ENCODE assay signal across 28 cellular contexts in the genomic region with DNA sequence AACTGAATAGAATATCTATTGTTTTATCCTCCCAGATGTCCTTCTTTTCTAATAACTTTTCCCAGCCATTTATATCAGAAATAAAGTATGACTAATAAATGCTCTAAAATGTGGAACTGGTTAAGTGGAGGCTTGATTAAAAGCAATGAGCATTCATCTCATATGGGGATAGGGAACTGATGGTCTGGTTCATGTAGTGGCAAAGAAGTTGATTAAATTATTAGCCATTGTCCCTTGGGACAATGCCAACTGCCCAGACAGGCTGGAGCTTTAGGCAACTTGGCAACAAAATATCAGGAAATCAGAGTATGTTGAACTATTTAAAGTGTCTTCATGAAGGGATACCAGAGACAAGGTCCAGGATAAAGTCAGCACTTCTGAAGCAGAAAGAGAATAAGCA. TPM values are rescaled to one million over a fixed set of nuclear protein-coding genes. Genes with fewer than 3 reads are reported as not detected.
"Had no signal": no experiment of that assay in that cellular context is flagged by ENCODE, and none has a peak within 500 bp of the region (broad histone marks: within the 10 kb centered on the region; RNA-seq: fewer than 3 reads in every experiment).

No MANE protein-coding gene starts in this region.

- H3K27me3 Mint-ChIP-seq: progenitor cell of endocrine pancreas; stimulated activated naive CD8-positive, alpha-beta T cell treated with anti-CD3 and anti-CD28 coated beads, Interleukin-15, Interleukin-2, amounts not matched to agents 100 ng/mL and 50 ng/mL, for 24 hours had no signal

- H3K9me3 ChIP-seq: ovary, psoas muscle, right lobe of liver, sigmoid colon, thoracic aorta, thyroid gland, tibial nerve, upper lobe of left lung, vagina had no signal

- H3K9ac ChIP-seq: neural progenitor cell, parathyroid adenoma had no signal

- H3K27ac Mint-ChIP-seq: natural killer cell treated with Interleukin-12 subunit alpha and Interleukin-12 subunit beta and Interleukin-15 and Interleukin-18, amount 100 ng/mL, for 72 hours; neural progenitor cell; progenitor cell of endocrine pancreas; stimulated activated effector memory CD8-positive, alpha-beta T cell treated with anti-CD3 and anti-CD28 coated beads, Interleukin-12 subunit alpha, Interleukin-12 subunit beta, amount 100 ng/mL, for 72 hours; stimulated activated naive B cell treated with anti-CD40 and anti-IgM and Interleukin-4, amounts not matched to agents 10 μg/mL and 1 μg/mL and 100 μg/mL, for 72 hours; stimulated activated naive CD8-positive, alpha-beta T cell treated with anti-CD3 and anti-CD28 coated beads, Interleukin-15, Interleukin-2, amounts not matched to agents 100 ng/mL and 50 ng/mL, for 24 hours had no signal

- H3K4me1 ChIP-seq: neural progenitor cell, parathyroid adenoma, psoas muscle, right lobe of liver, sigmoid colon, stomach, thyroid gland, tibial nerve, upper lobe of left lung, vagina had no signal

- H3K4me3 Mint-ChIP-seq: natural killer cell treated with Interleukin-12 subunit alpha and Interleukin-12 subunit beta and Interleukin-15 and Interleukin-18, amount 100 ng/mL, for 72 hours; neural progenitor cell; stimulated activated effector memory CD8-positive, alpha-beta T cell treated with anti-CD3 and anti-CD28 coated beads, Interleukin-12 subunit alpha, Interleukin-12 subunit beta, amount 100 ng/mL, for 72 hours; stimulated activated naive B cell treated with anti-CD40 and anti-IgM and Interleukin-4, amounts not matched to agents 10 μg/mL and 1 μg/mL and 100 μg/mL, for 72 hours; stimulated activated naive CD8-positive, alpha-beta T cell treated with anti-CD3 and anti-CD28 coated beads, Interleukin-15, Interleukin-2, amounts not matched to agents 100 ng/mL and 50 ng/mL, for 24 hours had no signal

- H3K27me3 ChIP-seq: neural progenitor cell, ovary, right lobe of liver, sigmoid colon, stomach, thyroid gland, tibial nerve, upper lobe of left lung, vagina had no signal

- ATAC-seq: natural killer cell treated with Interleukin-12 subunit alpha and Interleukin-12 subunit beta and Interleukin-15 and Interleukin-18, amount 100 ng/mL, for 72 hours; psoas muscle; right cardiac atrium; right lobe of liver; stimulated activated effector memory CD8-positive, alpha-beta T cell treated with anti-CD3 and anti-CD28 coated beads, Interleukin-12 subunit alpha, Interleukin-12 subunit beta, amount 100 ng/mL, for 72 hours; stimulated activated naive B cell treated with anti-CD40 and anti-IgM and Interleukin-4, amounts not matched to agents 10 μg/mL and 1 μg/mL and 100 μg/mL, for 72 hours had no signal

- H2AFZ ChIP-seq: neural progenitor cell, parathyroid adenoma had no signal

- H3K36me3 ChIP-seq: neural progenitor cell, ovary, right lobe of liver, sigmoid colon, stomach, thoracic aorta, thyroid gland, tibial nerve, upper lobe of left lung, vagina had no signal

- H3K4me2 ChIP-seq: neural progenitor cell had no signal

- H3K4me3 ChIP-seq: neural progenitor cell, ovary, psoas muscle, right lobe of liver, sigmoid colon, stomach, thoracic aorta, thyroid gland, tibial nerve, upper lobe of left lung, vagina had no signal

- H3K36me3 Mint-ChIP-seq: natural killer cell treated with Interleukin-12 subunit alpha and Interleukin-12 subunit beta and Interleukin-15 and Interleukin-18, amount 100 ng/mL, for 72 hours; neural progenitor cell; stimulated activated effector memory CD8-positive, alpha-beta T cell treated with anti-CD3 and anti-CD28 coated beads, Interleukin-12 subunit alpha, Interleukin-12 subunit beta, amount 100 ng/mL, for 72 hours; stimulated activated naive B cell treated with anti-CD40 and anti-IgM and Interleukin-4, amounts not matched to agents 10 μg/mL and 1 μg/mL and 100 μg/mL, for 72 hours had no signal

- H3K27ac ChIP-seq: neural progenitor cell, ovary, parathyroid adenoma, psoas muscle, right lobe of liver, sigmoid colon, stomach, thoracic aorta, thyroid gland, tibial nerve, upper lobe of left lung, vagina had no signal

- H3K79me2 ChIP-seq: parathyroid adenoma had no signal

- DNase-seq: occipital lobe; ovary; posterior cingulate gyrus; psoas muscle; right cardiac atrium; right lobe of liver; sigmoid colon; small intestine; stimulated activated CD4-positive, alpha-beta T cell treated with anti-CD3 and anti-CD28 coated beads, Interleukin-15, amount 100 ng/mL, for 24 hours; stimulated activated CD4-positive, alpha-beta T cell treated with anti-CD3 and anti-CD28 coated beads, Interleukin-2, amount 100 ng/mL, for 24 hours; stimulated activated CD4-positive, alpha-beta T cell treated with anti-CD3 and anti-CD28 coated beads, Interleukin-2, amount 100 ng/mL, for 48 hours; stimulated activated CD4-positive, alpha-beta T cell treated with anti-CD3 and anti-CD28 coated beads, Interleukin-4, amount 100 ng/mL, for 24 hours; stimulated activated naive B cell treated with anti-CD40 and anti-IgM and Interleukin-4, amounts not matched to agents 10 μg/mL and 1 μg/mL and 100 μg/mL, for 72 hours; stimulated activated naive CD4-positive, alpha-beta T cell treated with Interleukin-2 at 50 U/mL for 16 hours; stomach; thyroid gland; upper lobe of left lung had no signal

- H3K9me3 Mint-ChIP-seq: natural killer cell treated with Interleukin-12 subunit alpha and Interleukin-12 subunit beta and Interleukin-15 and Interleukin-18, amount 100 ng/mL, for 72 hours; neural progenitor cell; stimulated activated effector memory CD8-positive, alpha-beta T cell treated with anti-CD3 and anti-CD28 coated beads, Interleukin-12 subunit alpha, Interleukin-12 subunit beta, amount 100 ng/mL, for 72 hours; stimulated activated naive B cell treated with anti-CD40 and anti-IgM and Interleukin-4, amounts not matched to agents 10 μg/mL and 1 μg/mL and 100 μg/mL, for 72 hours; stimulated activated naive CD8-positive, alpha-beta T cell treated with anti-CD3 and anti-CD28 coated beads, Interleukin-15, Interleukin-2, amounts not matched to agents 100 ng/mL and 50 ng/mL, for 24 hours had no signal

- H3K4me1 Mint-ChIP-seq: stimulated activated effector memory CD8-positive, alpha-beta T cell treated with anti-CD3 and anti-CD28 coated beads, Interleukin-12 subunit alpha, Interleukin-12 subunit beta, amount 100 ng/mL, for 72 hours; stimulated activated naive B cell treated with anti-CD40 and anti-IgM and Interleukin-4, amounts not matched to agents 10 μg/mL and 1 μg/mL and 100 μg/mL, for 72 hours had no signal

RNA-seq across cellular contexts. Expression of a gene that starts 49.2 kb away (rescaled TPM):
- total RNA-seq: occipital lobe, osteoblast, skeletal muscle tissue, thoracic aorta, vagina had no signal
